Comparison of ENCODE assay signal across 30 cellular contexts in the genomic region with DNA sequence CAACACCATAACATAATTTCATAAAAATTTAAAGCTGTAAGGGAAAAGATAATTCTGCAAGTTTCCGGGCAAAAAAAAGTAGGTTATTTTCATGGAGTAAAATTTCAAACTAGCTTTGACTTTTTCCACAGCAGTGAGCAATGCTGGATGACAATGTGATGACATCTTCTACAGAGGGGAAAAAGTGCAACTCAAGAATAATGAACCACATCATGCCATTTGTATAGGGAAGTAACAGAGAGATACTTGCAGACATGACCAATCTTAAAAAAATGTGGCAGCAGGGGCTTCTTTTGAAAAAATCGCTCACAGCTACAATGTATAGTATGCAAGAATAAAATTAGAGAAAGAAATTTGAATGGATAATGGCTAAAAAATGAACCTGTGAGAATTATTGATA.
DNase-seq lines count a peak whose midpoint lies in the region; ATAC-seq, FAIRE-seq and TF ChIP-seq lines count a peak whose summit lies in the region.
"Had no signal": no experiment of that assay in that cellular context is flagged by ENCODE, and none has a peak within 500 bp of the region (broad histone marks: within the 10 kb centered on the region; RNA-seq: fewer than 3 reads in every experiment).

No MANE protein-coding gene starts in this region.

- no peaks in the 10 kb centered on the region for H3K4me1 ChIP-seq in astrocyte (ENCODE audit: insufficient read depth, low read length)
- H3K4me1 ChIP-seq in testis = no peaks in the 10 kb centered on the region
- H3K4me1 ChIP-seq: BLaER1, SJCRH30 had no signal

- no peak overlapping the region for H2AFZ ChIP-seq in astrocyte (ENCODE audit: low read depth, low read length)

- H3K27ac Mint-ChIP-seq in astrocyte (ENCODE audit: unreplicated experiment) = peak overlapping the region; percentile 89
- no peak overlapping the region for H3K27ac Mint-ChIP-seq in activated T-helper 17 cell treated with anti-CD3 and anti-CD28 coated beads, Interleukin-2, amount 50 U/mL, for 72 hours
- H3K27ac Mint-ChIP-seq: CD4-positive, CD25-positive, alpha-beta regulatory T cell; IgD-negative memory B cell had no signal

- POLR2A ChIA-PET in AG04449 (lab: Yijun Ruan, JAX) = no interaction called here

- H3K9ac ChIP-seq in astrocyte (ENCODE audit: low read length) = no peak overlapping the region
- H3K9ac ChIP-seq: BLaER1, KMS-11 had no signal

- intact Hi-C loops in testis (cut with DNase I; ENCODE audit: low total_unique reads) = no loop called here

- ATAC-seq in activated T-helper 17 cell treated with anti-CD3 and anti-CD28 coated beads, Interleukin-2, amount 50 U/mL, for 72 hours (replicated peaks) = no peak
- ATAC-seq in GM19463 (IDR thresholded peaks at IDR 0.05; ENCODE audit: unreplicated experiment) = no peak
- ATAC-seq: GM12878, PC-3, Right ventricle myocardium inferior had no signal

- no peaks in the 10 kb centered on the region for H3K9me3 Mint-ChIP-seq in astrocyte (ENCODE audit: unreplicated experiment)
- no peaks in the 10 kb centered on the region for H3K9me3 Mint-ChIP-seq in activated T-helper 17 cell treated with anti-CD3 and anti-CD28 coated beads, Interleukin-2, amount 50 U/mL, for 72 hours

- H3K4me3 ChIP-seq in AG04449 (ENCODE audit: low read depth, low read length) (no peak overlapping the region), astrocyte (ENCODE audit: insufficient read depth, low read depth, low read length) (no peak overlapping the region), testis (no peak overlapping the region)
- H3K4me3 ChIP-seq: BLaER1, GM12878, SJCRH30 had no signal

- no peaks in the 10 kb centered on the region for H3K36me3 Mint-ChIP-seq in astrocyte (ENCODE audit: low read depth, unreplicated experiment)
- H3K36me3 Mint-ChIP-seq in activated T-helper 17 cell treated with anti-CD3 and anti-CD28 coated beads, Interleukin-2, amount 50 U/mL, for 72 hours (ENCODE audit: low read depth) = no peaks in the 10 kb centered on the region
- H3K36me3 Mint-ChIP-seq: CD4-positive, CD25-positive, alpha-beta regulatory T cell; IgD-negative memory B cell had no signal

- H3K27me3 ChIP-seq in astrocyte (ENCODE audit: insufficient read depth, low read length) (no peaks in the 10 kb centered on the region), testis (no peaks in the 10 kb centered on the region)
- H3K27me3 ChIP-seq: BLaER1 had no signal

- CTCF ChIA-PET in AG04449 (lab: Yijun Ruan, JAX) = interaction anchor here (1.4 kb wide), 1 partner anchor 120 kb away, joined by 5 read pairs; no protein-coding TSS in a partner anchor

- no peak for TF ChIP-seq POLR2A in testis (IDR thresholded peaks at IDR 0.05)

- H3K9me3 ChIP-seq in astrocyte (ENCODE audit: insufficient read depth, low read depth, low read length) = no peaks in the 10 kb centered on the region
- H3K9me3 ChIP-seq in testis = no peaks in the 10 kb centered on the region
- H3K9me3 ChIP-seq: BLaER1, SJCRH30 had no signal

- H4K20me1 ChIP-seq in astrocyte (ENCODE audit: insufficient read depth, low read length) = no peaks in the 10 kb centered on the region
- H4K20me1 ChIP-seq: BLaER1 had no signal

- H3K36me3 ChIP-seq in astrocyte (ENCODE audit: insufficient read depth, low read length) = no peaks in the 10 kb centered on the region
- no peaks in the 10 kb centered on the region for H3K36me3 ChIP-seq in testis (ENCODE audit: low read depth, missing control alignments)
- H3K36me3 ChIP-seq: BLaER1, SJCRH30 had no signal

- H3K27ac ChIP-seq in astrocyte (ENCODE audit: low read depth, low read length) = no peak overlapping the region
- H3K27ac ChIP-seq in testis = no peak overlapping the region
- H3K27ac ChIP-seq: BLaER1, KMS-11, SJCRH30 had no signal

- peaks cover 11% of the 10 kb centered on the region for H3K4me1 Mint-ChIP-seq in astrocyte (ENCODE audit: low read depth, unreplicated experiment)
- no peaks in the 10 kb centered on the region for H3K4me1 Mint-ChIP-seq in activated T-helper 17 cell treated with anti-CD3 and anti-CD28 coated beads, Interleukin-2, amount 50 U/mL, for 72 hours
- H3K4me1 Mint-ChIP-seq: CD4-positive, CD25-positive, alpha-beta regulatory T cell; IgD-negative memory B cell had no signal

- FAIRE-seq in astrocyte (lab: Jason Lieb, UNC) = no peak
- FAIRE-seq: GM12878, H1 had no signal

- H3K4me3 Mint-ChIP-seq in astrocyte (ENCODE audit: unreplicated experiment) = no peak overlapping the region
- H3K4me3 Mint-ChIP-seq in activated T-helper 17 cell treated with anti-CD3 and anti-CD28 coated beads, Interleukin-2, amount 50 U/mL, for 72 hours = no peak overlapping the region
- H3K4me3 Mint-ChIP-seq: CD4-positive, CD25-positive, alpha-beta regulatory T cell; IgD-negative memory B cell had no signal

- peaks cover 1% of the 10 kb centered on the region for H3K27me3 Mint-ChIP-seq in astrocyte (ENCODE audit: low read depth, unreplicated experiment)
- H3K27me3 Mint-ChIP-seq in activated T-helper 17 cell treated with anti-CD3 and anti-CD28 coated beads, Interleukin-2, amount 50 U/mL, for 72 hours = peaks cover 28% of the 10 kb centered on the region
- H3K27me3 Mint-ChIP-seq: IgD-negative memory B cell had no signal

- no peak overlapping the region for H3K4me2 ChIP-seq in astrocyte (ENCODE audit: low read length)
- H3K4me2 ChIP-seq: BLaER1, KMS-11 had no signal

- DNase-seq in AG04449 (ENCODE audit: low read depth, low spot score) = peak; percentile 9
- DNase-seq in ELR (ENCODE audit: low read depth) = peak; percentile 3
- DNase-seq in astrocyte (ENCODE audit: low read depth) = no peak
- DNase-seq in kidney tubule cell (ENCODE audit: low spot score) = peak; percentile 75
- no peak for DNase-seq in mesenteric fat pad (ENCODE audit: low spot score)
- no peak for DNase-seq in testis
- DNase-seq: 8988T; ACHN; CD4-positive, CD25-positive, alpha-beta regulatory T cell; DMS153; DND-41; GDM1; HCEC 1CT; MV-4-11; NCI-H1105 treated with DMSO at 0.1 percent for 48 hours; NCI-H146; NCI-H2029; NCI-H446; NCI-H524 treated with DMSO at 0.1 percent for 48 hours; NCI-H774; PC-3; SJCRH30 had no signal

- H3K79me2 ChIP-seq in astrocyte (ENCODE audit: insufficient read depth, low read length) = no peaks in the 10 kb centered on the region

- WGBS in testis, 2 donors = 88 to 92% methylated on average over 2 of the region's 2 CpGs

- no peak for TF ChIP-seq CTCF in AG04449 (IDR thresholded peaks at IDR 0.05; ENCODE audit: insufficient read depth, low read length, missing control alignments)
- TF ChIP-seq CTCF in astrocyte (IDR thresholded peaks at IDR 0.05; ENCODE audit: insufficient read depth, low read depth, low read length) = no peak
- no peak for TF ChIP-seq CTCF in testis (IDR thresholded peaks at IDR 0.05)

Comparison
In these comparisons a context has a peak if more than half of its experiments do, and no peak if none do; other contexts are left out.
1. DNase-seq: peak in AG04449 (single experiment), ELR (single experiment) and kidney tubule cell (single experiment); none in astrocyte (single experiment), mesenteric fat pad (single experiment) and testis (single experiment).